ENCODE assay signal across 1 cellular context in the genomic region with DNA sequence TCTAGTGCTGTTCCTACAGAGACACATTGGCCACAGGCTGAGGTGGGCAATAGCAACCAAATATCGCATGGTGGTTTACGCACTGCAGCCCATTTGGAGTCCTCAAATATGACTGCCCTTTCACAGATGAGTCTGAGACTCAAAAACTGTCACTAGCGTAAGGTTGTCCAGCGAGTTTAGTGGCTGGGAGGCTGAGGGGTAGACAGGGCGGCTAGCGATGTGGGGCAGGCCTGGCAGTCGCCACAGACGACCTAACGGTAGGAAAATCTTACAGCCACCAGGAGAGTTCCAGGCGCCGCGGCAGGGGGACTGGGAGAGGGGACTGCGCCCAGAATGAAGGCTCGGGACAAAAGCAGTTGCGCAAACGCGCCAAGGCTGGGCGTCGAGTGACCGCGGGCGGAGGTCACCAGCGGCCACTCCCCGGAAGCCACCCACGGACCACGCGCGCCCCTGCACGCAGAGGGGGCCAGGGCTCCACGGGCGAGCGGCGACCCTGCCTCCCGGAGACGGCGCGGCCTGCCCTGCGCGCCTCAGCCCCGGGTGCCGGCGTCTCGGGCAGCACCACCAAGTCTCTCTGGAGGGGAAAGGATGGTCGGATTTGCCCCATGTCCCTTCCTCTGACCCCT.
TF ChIP-seq lines count a peak whose summit lies in the region.

No MANE protein-coding gene starts in this region.

TF ChIP-seq in SK-N-SH, 30 proteins besides CTCF, POLR2A, EP300 and RAD21 (continued from another document):
- no peak for TF ChIP-seq NRF1 (IDR thresholded peaks at IDR 0.05; ENCODE audit: low read depth, low read length)
- TF ChIP-seq FOSL2 (IDR thresholded peaks at IDR 0.05; ENCODE audit: borderline replicate concordance, low read depth): no peak
